In the genomic region with DNA sequence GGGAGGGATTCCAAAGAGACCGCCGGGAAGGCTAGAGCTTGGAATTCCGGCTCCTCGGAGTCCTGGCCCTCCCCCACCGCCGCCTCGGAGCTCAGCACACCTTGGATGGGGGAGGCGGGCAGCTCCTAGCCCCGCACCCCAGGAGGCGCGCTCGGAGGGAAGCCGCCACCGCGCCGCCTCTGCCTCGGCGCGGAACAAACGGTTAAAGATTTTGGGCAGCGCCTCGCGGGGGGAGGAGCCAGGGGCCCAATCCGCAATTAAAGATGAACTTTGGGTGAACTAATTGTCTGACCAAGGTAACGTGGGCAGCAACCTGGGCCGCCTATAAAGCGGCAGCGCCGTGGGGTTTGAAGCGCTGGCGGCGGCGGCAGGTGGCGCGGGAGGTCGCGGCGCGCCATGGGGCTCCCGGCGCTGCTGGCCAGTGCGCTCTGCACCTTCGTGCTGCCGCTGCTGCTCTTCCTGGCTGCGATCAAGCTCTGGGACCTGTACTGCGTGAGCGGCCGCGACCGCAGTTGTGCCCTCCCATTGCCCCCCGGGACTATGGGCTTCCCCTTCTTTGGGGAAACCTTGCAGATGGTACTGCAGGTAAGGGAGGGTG, we compare ENCODE assay signal across 9 cellular contexts. TPM values are rescaled to one million over a fixed set of nuclear protein-coding genes. Genes with fewer than 3 reads are reported as not detected.
DNase-seq lines count a peak whose midpoint lies in the region; ATAC-seq and TF ChIP-seq lines count a peak whose summit lies in the region.
"Had no signal": no experiment of that assay in that cellular context is flagged by ENCODE, and none has a peak within 500 bp of the region (broad histone marks: within the 10 kb centered on the region; RNA-seq: fewer than 3 reads in every experiment).

A gene with protein sequence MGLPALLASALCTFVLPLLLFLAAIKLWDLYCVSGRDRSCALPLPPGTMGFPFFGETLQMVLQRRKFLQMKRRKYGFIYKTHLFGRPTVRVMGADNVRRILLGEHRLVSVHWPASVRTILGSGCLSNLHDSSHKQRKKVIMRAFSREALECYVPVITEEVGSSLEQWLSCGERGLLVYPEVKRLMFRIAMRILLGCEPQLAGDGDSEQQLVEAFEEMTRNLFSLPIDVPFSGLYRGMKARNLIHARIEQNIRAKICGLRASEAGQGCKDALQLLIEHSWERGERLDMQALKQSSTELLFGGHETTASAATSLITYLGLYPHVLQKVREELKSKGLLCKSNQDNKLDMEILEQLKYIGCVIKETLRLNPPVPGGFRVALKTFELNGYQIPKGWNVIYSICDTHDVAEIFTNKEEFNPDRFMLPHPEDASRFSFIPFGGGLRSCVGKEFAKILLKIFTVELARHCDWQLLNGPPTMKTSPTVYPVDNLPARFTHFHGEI (plus strand): TSS at position 355 of the 598 bp plus-strand sequence. CDS start 42 bp downstream, at position 397.

- H3K4ac ChIP-seq in IMR-90 (ENCODE audit: low read depth, low read length) = no peak within 1 kb of the TSS

- H3K14ac ChIP-seq in IMR-90 (replicated peaks; ENCODE audit: low read depth, low read length) = no peak within 1 kb of the TSS

- dilution Hi-C loops in IMR-90 (cut with HindIII; ENCODE audit: low sequenced_read_pairs, unreplicated experiment) = no loop called here

- H3K36me3 ChIP-seq in IMR-90 (ENCODE audit: control insufficient read depth, insufficient read depth, low read length) (no peaks in the 10 kb centered on the region), mucosa of descending colon (ENCODE audit: low read depth) (no peaks in the 10 kb centered on the region)

- WGBS in IMR-90 (ENCODE audit: extremely low coverage in 2 of 2, insufficient read length in 1 of 2), 2 experiments = 3% methylated on average over 20 of the region's 51 CpGs; no CpG with 5 or more reads in 1 of the 2 experiments

- no peak within 1 kb of the TSS for H2BK20ac ChIP-seq in IMR-90 (ENCODE audit: low read depth, low read length)

- no peak within 1 kb of the TSS for H2AK9ac ChIP-seq in IMR-90 (replicated peaks; ENCODE audit: low read depth, low read length, poor library complexity)

- TF ChIP-seq CTCF in IMR-90 (conservative IDR thresholded peaks at IDR 0.05; ENCODE audit: low read depth, low read length) (no peak), mucosa of descending colon (IDR thresholded peaks at IDR 0.05) (no peak)

- H4K91ac ChIP-seq in IMR-90 (ENCODE audit: insufficient read depth, low read depth, low read length) = no peak within 1 kb of the TSS

- H3K9me1 ChIP-seq in IMR-90 (ENCODE audit: insufficient read depth, low read length) = no peaks in the 10 kb centered on the region

- CTCF ChIA-PET in IMR-90 (lab: Yijun Ruan, JAX) = no interaction called here

- peak within 1 kb of the TSS; percentile 67 for H2AFZ ChIP-seq in IMR-90 (replicated peaks; ENCODE audit: low read length, poor library complexity)

- H3K9ac ChIP-seq in IMR-90 (ENCODE audit: low read depth, low read length) = no peak within 1 kb of the TSS

- H3K4me1 ChIP-seq in IMR-90 (ENCODE audit: control insufficient read depth, insufficient read depth, low read length) (peaks cover 6% of the 10 kb centered on the region; the same call in 1 of the 2 replicates), mucosa of descending colon (ENCODE audit: low read depth) (peaks cover 40% of the 10 kb centered on the region)

- peaks cover 87% of the 10 kb centered on the region for H3K27me3 ChIP-seq in IMR-90 (ENCODE audit: control insufficient read depth, insufficient read depth, low read length)

- H3K9me3 ChIP-seq in IMR-90 (ENCODE audit: control insufficient read depth, insufficient read depth, low read length) (no peaks in the 10 kb centered on the region), mucosa of descending colon (no peaks in the 10 kb centered on the region)

- peaks cover 18% of the 10 kb centered on the region; the same call in 1 of the 2 replicates for H4K20me1 ChIP-seq in IMR-90 (ENCODE audit: insufficient read depth, low read length)

- H4K5ac ChIP-seq in IMR-90 (ENCODE audit: low read depth, low read length) = no peak within 1 kb of the TSS

- H3K23ac ChIP-seq in IMR-90 (ENCODE audit: low read depth, low read length) = peak within 1 kb of the TSS; percentile 46; the same call in 1 of the 2 replicates

- H2BK15ac ChIP-seq in IMR-90 (ENCODE audit: low read depth, low read length) = no peak within 1 kb of the TSS

- H4K8ac ChIP-seq in IMR-90 (ENCODE audit: low read depth in 2 of 2, low read length in 2 of 2) = no peak within 1 kb of the TSS

- no peak for TF ChIP-seq POLR2A in IMR-90 (IDR thresholded peaks at IDR 0.05; ENCODE audit: low read depth, low read length)

- no peak for TF ChIP-seq RAD21 in IMR-90 (IDR thresholded peaks at IDR 0.05; ENCODE audit: low read length)

- BruUV-seq in IMR-90 (replicated peaks; lab: Mats Ljungman, UMichigan) = no TSS peak

- H3K4me2 ChIP-seq in IMR-90 (ENCODE audit: low read depth, low read length) = peak within 1 kb of the TSS; percentile 49; the same call in 1 of the 2 replicates

- no peak for ATAC-seq in IMR-90 (ENCODE audit: low read depth)
- peak; percentile 24 for ATAC-seq in mucosa of descending colon
- ATAC-seq in HG03342 (IDR thresholded peaks at IDR 0.05; ENCODE audit: unreplicated experiment) = no peak
- no peak for ATAC-seq in HG03442 (IDR thresholded peaks at IDR 0.05; ENCODE audit: unreplicated experiment)

- no peak within 1 kb of the TSS for H3K27ac ChIP-seq in IMR-90 (ENCODE audit: insufficient read depth, low read length)

- in situ Hi-C loops in ACHN (cut with HindIII; ENCODE audit: low pct_ligation_motif_present, low pct_unique_long_range_greater_than_20kb, low sequenced_read_pairs) = no loop called here
- in situ Hi-C loops in IMR-90 (cut with MboI; ENCODE audit: low sequenced_read_pairs) = no loop called here

- no peak within 1 kb of the TSS for H3K4me3 ChIP-seq in IMR-90 (ENCODE audit: insufficient read depth, low read depth, low read length)
- H3K4me3 ChIP-seq in mucosa of descending colon = no peak within 1 kb of the TSS

- no peak within 1 kb of the TSS for H3K18ac ChIP-seq in IMR-90 (ENCODE audit: low read depth, low read length)

- H2BK120ac ChIP-seq in IMR-90 (ENCODE audit: low read depth, low read length) = no peak within 1 kb of the TSS

- DNase-seq in ACHN (peak; percentile 18), IMR-90 (no peak), astrocyte of the hippocampus (ENCODE audit: low read depth, low spot score) (peak; percentile 49), mucosa of descending colon (no peak), ecto neural progenitor cell (ENCODE audit: low spot score) (no peak)
- DNase-seq in central memory CD4-positive, alpha-beta T cell = no peak
- DNase-seq: activated CD4-positive, alpha-beta T cell treated with anti-CD3 and anti-CD28 coated beads, Interleukin-2, amount 50 U/mL, for 1 hour had no signal

- no peak within 1 kb of the TSS for H2BK5ac ChIP-seq in IMR-90 (ENCODE audit: low read depth, low read length, poor library complexity, severe bottlenecking)

- H2AK5ac ChIP-seq in IMR-90 (ENCODE audit: low read depth, low read length) = no peak within 1 kb of the TSS

- POLR2A ChIA-PET in IMR-90 (lab: Charles Lee; ENCODE audit: unreplicated experiment) = interaction anchor here (0.6 kb wide), 1 partner anchor 15 kb away, joined by 5 read pairs; no protein-coding TSS in a partner anchor

- H3K56ac ChIP-seq in IMR-90 (ENCODE audit: extremely low read depth, insufficient read depth, low read length) = no peak within 1 kb of the TSS

- H3K79me1 ChIP-seq in IMR-90 (ENCODE audit: low read depth in 1 of 2, low read length in 2 of 2) = no peaks in the 10 kb centered on the region

- intact Hi-C loops in IMR-90 (cut with micrococcal nuclease) (loop anchor here (5.0 kb wide), 1 partner anchor 66 kb away; no protein-coding TSS in a partner anchor), mucosa of descending colon (cut with DNase I, micrococcal nuclease) (loop anchor here in 1 of 2 donors (10.0 kb wide), 1 partner anchor 281 kb away; no protein-coding TSS in a partner anchor)

TF ChIP-seq in IMR-90, 13 proteins besides CTCF, POLR2A, EP300 and RAD21:
- TF ChIP-seq CHD1 (IDR thresholded peaks at IDR 0.05; ENCODE audit: low read depth, low read length) (no peak), BHLHE40 (IDR thresholded peaks at IDR 0.05; ENCODE audit: low read depth, low read length) (no peak), MAZ (IDR thresholded peaks at IDR 0.05; ENCODE audit: borderline replicate concordance, low read depth, low read length) (no peak), FOS (IDR thresholded peaks at IDR 0.05; ENCODE audit: low read depth, low read length) (no peak), SMC3 (IDR thresholded peaks at IDR 0.05; ENCODE audit: low read depth, low read length) (no peak), CEBPB (IDR thresholded peaks at IDR 0.05; ENCODE audit: low read depth, low read length) (no peak), NFE2L2 (IDR thresholded peaks at IDR 0.05; ENCODE audit: low read depth, low read length) (no peak), MXI1 (IDR thresholded peaks at IDR 0.05; ENCODE audit: borderline replicate concordance, low read depth, low read length) (no peak), RFX5 (IDR thresholded peaks at IDR 0.05; ENCODE audit: low read depth, low read length) (no peak), MAFK (IDR thresholded peaks at IDR 0.05; ENCODE audit: low read depth, low read length) (no peak)
- TF ChIP-seq, protein P1, sequence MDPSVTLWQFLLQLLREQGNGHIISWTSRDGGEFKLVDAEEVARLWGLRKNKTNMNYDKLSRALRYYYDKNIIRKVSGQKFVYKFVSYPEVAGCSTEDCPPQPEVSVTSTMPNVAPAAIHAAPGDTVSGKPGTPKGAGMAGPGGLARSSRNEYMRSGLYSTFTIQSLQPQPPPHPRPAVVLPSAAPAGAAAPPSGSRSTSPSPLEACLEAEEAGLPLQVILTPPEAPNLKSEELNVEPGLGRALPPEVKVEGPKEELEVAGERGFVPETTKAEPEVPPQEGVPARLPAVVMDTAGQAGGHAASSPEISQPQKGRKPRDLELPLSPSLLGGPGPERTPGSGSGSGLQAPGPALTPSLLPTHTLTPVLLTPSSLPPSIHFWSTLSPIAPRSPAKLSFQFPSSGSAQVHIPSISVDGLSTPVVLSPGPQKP (IDR thresholded peaks at IDR 0.05; ENCODE audit: borderline replicate concordance, low read depth, low read length) = no peak
- TF ChIP-seq, protein P2, sequence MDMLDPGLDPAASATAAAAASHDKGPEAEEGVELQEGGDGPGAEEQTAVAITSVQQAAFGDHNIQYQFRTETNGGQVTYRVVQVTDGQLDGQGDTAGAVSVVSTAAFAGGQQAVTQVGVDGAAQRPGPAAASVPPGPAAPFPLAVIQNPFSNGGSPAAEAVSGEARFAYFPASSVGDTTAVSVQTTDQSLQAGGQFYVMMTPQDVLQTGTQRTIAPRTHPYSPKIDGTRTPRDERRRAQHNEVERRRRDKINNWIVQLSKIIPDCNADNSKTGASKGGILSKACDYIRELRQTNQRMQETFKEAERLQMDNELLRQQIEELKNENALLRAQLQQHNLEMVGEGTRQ (IDR thresholded peaks at IDR 0.05; ENCODE audit: low read depth, low read length) = no peak

RNA-seq across cellular contexts. Expression of the gene that starts here (rescaled TPM):
- total RNA-seq in IMR-90 (2012; rRNA removed) = not detected in 2 replicates
- polyA plus RNA-seq in IMR-90 (2012; rRNA removed) = 0.15 TPM in 1 of 2 replicates, not detected in the other
- 0.06 and 0.07 TPM in 2 replicates for polyA plus RNA-seq in IMR-90 (2012; cell fraction: cytosol; rRNA removed)
- polyA plus RNA-seq in IMR-90 (2012; cell fraction: nucleus; rRNA removed; ENCODE audit: low replicate concordance) = 0.37 and 0.38 TPM in 2 replicates
- not detected for total RNA-seq in mucosa of descending colon

Comparison
In these comparisons a context has a peak if more than half of its experiments do, and no peak if none do; other contexts are left out.
1. Peak in ATAC-seq in mucosa of descending colon; RNA of the gene not detected or under 1 TPM.
2. DNase-seq: peak in ACHN (single experiment) and astrocyte of the hippocampus (single experiment); none in IMR-90 (single experiment), mucosa of descending colon (0 of 3), central memory CD4-positive, alpha-beta T cell (single experiment) and ecto neural progenitor cell (single experiment).